ENCODE assay signal across 1 cellular context in genomic region chr12:64431791-64432190, GRCh38.
TF ChIP-seq lines count a peak whose summit lies in the region.

No MANE protein-coding gene starts in this region.

TF ChIP-seq in IMR-90, 13 proteins besides CTCF, POLR2A, EP300 and RAD21:
- TF ChIP-seq ELK1 (IDR thresholded peaks at IDR 0.05; ENCODE audit: borderline replicate concordance, low read depth, low read length) (no peak), RCOR1 (IDR thresholded peaks at IDR 0.05; ENCODE audit: insufficient replicate concordance, low read length) (no peak), MXI1 (IDR thresholded peaks at IDR 0.05; ENCODE audit: borderline replicate concordance, low read depth, low read length) (no peak)
